In genomic region chr17:50328360-50328759, GRCh38 we compare ENCODE assay signal across 1 cellular context.
TF ChIP-seq lines count a peak whose summit lies in the region.

No MANE protein-coding gene starts in this region.

TF ChIP-seq in HepG2, 621 proteins besides CTCF, POLR2A, EP300 and RAD21:
- TF ChIP-seq ZSCAN12 (CRISPR knock-in tag; IDR thresholded peaks at IDR 0.05) = no peak
TF ChIP-seq in HepG2: peak in this region for 0.
